7 cellular contexts compared by ENCODE assay signal in the genomic region with DNA sequence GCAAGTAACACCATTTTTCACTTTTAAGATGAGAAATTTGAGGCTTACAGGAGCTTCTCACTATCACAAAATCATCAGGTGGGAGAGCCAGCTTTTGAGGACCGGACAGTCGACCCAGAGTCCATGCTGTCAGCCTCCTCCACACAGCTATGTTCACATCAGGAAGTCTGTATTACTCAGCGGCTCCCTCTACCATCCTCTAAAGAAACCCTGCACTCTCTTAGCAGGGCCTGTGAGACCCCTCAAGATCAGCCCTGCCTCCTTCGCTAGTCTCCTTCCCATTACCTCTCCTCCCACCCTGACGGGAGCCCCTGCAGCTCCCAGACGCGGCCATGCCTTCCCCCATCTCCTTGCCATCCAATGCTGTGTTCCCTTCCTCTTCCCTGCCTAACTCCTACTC. TPM values are rescaled to one million over a fixed set of nuclear protein-coding genes. Genes with fewer than 3 reads are reported as not detected.
DNase-seq lines count a peak whose midpoint lies in the region; ATAC-seq, FAIRE-seq and TF ChIP-seq lines count a peak whose summit lies in the region.
"Not testable (repeated sequence)": the region's sequence is repeated elsewhere in the genome, so short reads cannot be mapped to it uniquely, and the experiment has no call there.

No MANE protein-coding gene starts in this region.

- POLR2A ChIA-PET in A549 (lab: Yijun Ruan, JAX); IMR-90 (lab: Charles Lee; ENCODE audit: unreplicated experiment); endothelial cell of umbilical vein (lab: Charles Lee): not testable (repeated sequence)

- H4K8ac ChIP-seq in IMR-90 (ENCODE audit: low read depth in 2 of 2, low read length in 2 of 2): not testable (repeated sequence)
- peak overlapping the region; percentile 5 for H4K8ac ChIP-seq in mesenchymal stem cell (ENCODE audit: low read length)

- H4K91ac ChIP-seq in IMR-90 (ENCODE audit: insufficient read depth, low read depth, low read length); mesenchymal stem cell (ENCODE audit: low read length): not testable (repeated sequence)

- not testable (repeated sequence) for H3K36me3 ChIP-seq in IMR-90 (ENCODE audit: control insufficient read depth, insufficient read depth, low read length); astrocyte (ENCODE audit: insufficient read depth, low read length); endothelial cell of umbilical vein (ENCODE audit: control insufficient read depth in 2 of 2, extremely low read depth in 1 of 2, insufficient read depth in 2 of 2, low read length in 2 of 2); mesenchymal stem cell (ENCODE audit: control insufficient read depth in 1 of 2, insufficient read depth in 2 of 2, low read depth in 1 of 2, low read length in 2 of 2)

- not testable (repeated sequence) for H3K4me1 ChIP-seq in A549; astrocyte (ENCODE audit: insufficient read depth, low read length); endothelial cell of umbilical vein (ENCODE audit: control insufficient read depth, extremely low read depth, insufficient read depth, low read length); mesenchymal stem cell (ENCODE audit: control insufficient read depth, insufficient read depth, low read depth, low read length)
- peaks cover 10% of the 10 kb centered on the region for H3K4me1 ChIP-seq in IMR-90 (ENCODE audit: control insufficient read depth, insufficient read depth, low read length)

- peak overlapping the region in 1 of 2 experiments; percentile 15 for H2BK12ac ChIP-seq in mesenchymal stem cell (ENCODE audit: low read length in 2 of 2)

- H3K79me2 ChIP-seq in astrocyte (ENCODE audit: insufficient read depth, low read length); endothelial cell of umbilical vein (ENCODE audit: control insufficient read depth, insufficient read depth, low read length): not testable (repeated sequence)

- H3K4me3 Mint-ChIP-seq in astrocyte (ENCODE audit: unreplicated experiment): not testable (repeated sequence)

- not testable (repeated sequence) for H3K27me3 Mint-ChIP-seq in astrocyte (ENCODE audit: low read depth, unreplicated experiment)

- not testable (repeated sequence) for H3K4me2 ChIP-seq in A549; IMR-90 (ENCODE audit: low read depth, low read length); astrocyte (ENCODE audit: low read length); endothelial cell of umbilical vein (ENCODE audit: insufficient read depth, low read length); mesenchymal stem cell (ENCODE audit: low read length, poor library complexity, severe bottlenecking)

- in situ Hi-C loops in IMR-90 (cut with MboI; ENCODE audit: low sequenced_read_pairs): not testable (repeated sequence)

- not testable (repeated sequence) for TF ChIP-seq EP300 in A549 (IDR thresholded peaks at IDR 0.05)

- peak overlapping the region; percentile 4 for H3K27ac Mint-ChIP-seq in astrocyte (ENCODE audit: unreplicated experiment)

- not testable (repeated sequence) for H3K23ac ChIP-seq in IMR-90 (ENCODE audit: low read depth, low read length); mesenchymal stem cell (ENCODE audit: low read length in 2 of 2)

- ATAC-seq in A549: peak; percentile 41 to 65; a peak in 3 of 6 replicates
- ATAC-seq in IMR-90 (ENCODE audit: low read depth): not testable (repeated sequence)

- H3K14ac ChIP-seq in IMR-90 (replicated peaks; ENCODE audit: low read depth, low read length); mesenchymal stem cell (ENCODE audit: low read length in 2 of 2): not testable (repeated sequence)

- not testable (repeated sequence) for H3K27ac ChIP-seq in A549; IMR-90 (ENCODE audit: insufficient read depth, low read length); astrocyte (ENCODE audit: low read depth, low read length); endothelial cell of umbilical vein (ENCODE audit: insufficient read depth, low read depth, low read length); mesenchymal stem cell (ENCODE audit: low read length, poor library complexity, severe bottlenecking)

- WGBS in A549 (ENCODE audit: missing lambda C conversion rate): 61% methylated on average over 7 of the region's 7 CpGs
- WGBS in IMR-90 (ENCODE audit: extremely low coverage in 2 of 2, insufficient read length in 1 of 2), 2 experiments: 71% methylated on average over 1 of the region's 7 CpGs; no CpG with 5 or more reads in 1 of the 2 experiments
- 56% methylated on average over 7 of the region's 7 CpGs for WGBS in mesenchymal stem cell

- not testable (repeated sequence) for H3K79me1 ChIP-seq in IMR-90 (ENCODE audit: low read depth in 1 of 2, low read length in 2 of 2); mesenchymal stem cell (replicated peaks; ENCODE audit: low read length, poor library complexity, severe bottlenecking)

- not testable (repeated sequence) for H3K4me1 Mint-ChIP-seq in astrocyte (ENCODE audit: low read depth, unreplicated experiment)

- not testable (repeated sequence) for H3K9ac ChIP-seq in IMR-90 (ENCODE audit: low read depth, low read length); astrocyte (ENCODE audit: low read length); endothelial cell of umbilical vein (replicated peaks; ENCODE audit: extremely low read depth, insufficient read depth, low read length); mesenchymal stem cell (ENCODE audit: low read length)

- not testable (repeated sequence) for H3K56ac ChIP-seq in IMR-90 (ENCODE audit: extremely low read depth, insufficient read depth, low read length)

- H4K5ac ChIP-seq in IMR-90 (ENCODE audit: low read depth, low read length): not testable (repeated sequence)

- dilution Hi-C loops in IMR-90 (cut with HindIII; ENCODE audit: low sequenced_read_pairs, unreplicated experiment); endothelial cell of umbilical vein (cut with MboI; ENCODE audit: extremely low pct_ligation_motif_present, low sequenced_read_pairs): not testable (repeated sequence)

- TF ChIP-seq POLR2A in A549 (IDR thresholded peaks at IDR 0.05; ENCODE audit: low read length); IMR-90 (IDR thresholded peaks at IDR 0.05; ENCODE audit: low read depth, low read length); endothelial cell of umbilical vein (IDR thresholded peaks at IDR 0.05; ENCODE audit: low read depth, low read length): not testable (repeated sequence)

- not testable (repeated sequence) for TF ChIP-seq CTCF in A549 (IDR thresholded peaks at IDR 0.05); IMR-90 (conservative IDR thresholded peaks at IDR 0.05; ENCODE audit: low read depth, low read length); astrocyte (IDR thresholded peaks at IDR 0.05; ENCODE audit: insufficient read depth, low read depth, low read length); endothelial cell of umbilical vein (IDR thresholded peaks at IDR 0.05; ENCODE audit: extremely low read depth in 1 of 2, insufficient read depth in 1 of 2, low read depth in 1 of 2, low read length in 2 of 2)

- H3K4me3 ChIP-seq in A549; IMR-90 (ENCODE audit: insufficient read depth, low read depth, low read length); astrocyte (ENCODE audit: insufficient read depth, low read depth, low read length); endothelial cell of umbilical vein (replicated peaks in 1 of 3; ENCODE audit: insufficient read depth in 1 of 3, low read depth in 1 of 3, low read length in 3 of 3); mesenchymal stem cell (ENCODE audit: insufficient read depth in 1 of 2, low read depth in 1 of 2, low read length in 2 of 2): not testable (repeated sequence)

- intact Hi-C loops in IMR-90 (cut with micrococcal nuclease) (loop anchor here (5.0 kb wide), 1 partner anchor 200 kb away; no protein-coding TSS in a partner anchor), endothelial cell of umbilical vein (cut with micrococcal nuclease) (loop anchor here (10.0 kb wide), 1 partner anchor 748 kb away; the partner anchor contains the start of gene INTS6)

- H3K36me3 Mint-ChIP-seq in astrocyte (ENCODE audit: low read depth, unreplicated experiment): not testable (repeated sequence)

- not testable (repeated sequence) for H2BK5ac ChIP-seq in IMR-90 (ENCODE audit: low read depth, low read length, poor library complexity, severe bottlenecking); mesenchymal stem cell (ENCODE audit: low read depth, low read length, poor library complexity, severe bottlenecking)

- BruUV-seq in IMR-90 (replicated peaks; lab: Mats Ljungman, UMichigan); endothelial cell of umbilical vein (replicated peaks; lab: Mats Ljungman, UMichigan): not testable (repeated sequence)

- CTCF ChIA-PET in A549 (lab: Yijun Ruan, JAX): interaction anchor here (1.1 to 4.5 kb wide), 5 partner anchors 44 to 390 kb away, joined by 3 to 20 read pairs (median 4); partner anchors contain the start of gene CCDC70
- CTCF ChIA-PET in IMR-90 (lab: Yijun Ruan, JAX): not testable (repeated sequence)
- CTCF ChIA-PET in endothelial cell of umbilical vein (lab: Charles Lee): interaction anchor here (1.2 to 1.6 kb wide), 3 partner anchors 33 to 306 kb away, joined by 3 to 9 read pairs (median 5); no protein-coding TSS in a partner anchor

- 0 out of 2 replicates have a peak overlapping the region, but pooled peaks have one; percentile 9 for H3K4ac ChIP-seq in IMR-90 (ENCODE audit: low read depth, low read length)
- H3K4ac ChIP-seq in mesenchymal stem cell (ENCODE audit: low read depth in 1 of 2, low read length in 2 of 2): not testable (repeated sequence)

- not testable (repeated sequence) for H2BK20ac ChIP-seq in IMR-90 (ENCODE audit: low read depth, low read length)

- H2AFZ ChIP-seq in IMR-90 (replicated peaks; ENCODE audit: low read length, poor library complexity); astrocyte (ENCODE audit: low read depth, low read length); endothelial cell of umbilical vein (ENCODE audit: low read depth, low read length); mesenchymal stem cell (ENCODE audit: low read depth, low read length): not testable (repeated sequence)

- not testable (repeated sequence) for FAIRE-seq in A549 (lab: Jason Lieb, UNC); astrocyte (lab: Jason Lieb, UNC)
- peak; percentile 82 for FAIRE-seq in endothelial cell of umbilical vein (lab: Jason Lieb, UNC)

- not testable (repeated sequence) for DNase-seq in A549 (ENCODE audit: low read depth in 1 of 2, low spot score in 1 of 2); IMR-90; astrocyte (ENCODE audit: low read depth); endothelial cell of umbilical vein (ENCODE audit: low read depth, low spot score); mesenchymal stem cell
- DNase-seq in NCI-H82 (lab: John Stamatoyannopoulos, UW) (peak; percentile 46), SKM-1 treated with dmso at 0.1 percent for 144 hours (lab: John Stamatoyannopoulos, UW; ENCODE audit: unreplicated experiment) (peak; percentile 1)

- H2AK9ac ChIP-seq in IMR-90 (replicated peaks; ENCODE audit: low read depth, low read length, poor library complexity): not testable (repeated sequence)

- peak overlapping the region; percentile 23; the same call in 1 of the 2 replicates for H2BK120ac ChIP-seq in IMR-90 (ENCODE audit: low read depth, low read length)
- not testable (repeated sequence) for H2BK120ac ChIP-seq in mesenchymal stem cell (ENCODE audit: low read depth, low read length)

- not testable (repeated sequence) for H3K9me3 Mint-ChIP-seq in astrocyte (ENCODE audit: unreplicated experiment)

- H3K9me3 ChIP-seq in A549; IMR-90 (ENCODE audit: control insufficient read depth, insufficient read depth, low read length); astrocyte (ENCODE audit: insufficient read depth, low read depth, low read length); endothelial cell of umbilical vein (replicated peaks; ENCODE audit: control insufficient read depth, insufficient read depth, low read length); mesenchymal stem cell (ENCODE audit: control insufficient read depth, low read length): not testable (repeated sequence)

- H3K18ac ChIP-seq in IMR-90 (ENCODE audit: low read depth, low read length); mesenchymal stem cell (ENCODE audit: low read depth in 1 of 2, low read length in 2 of 2): not testable (repeated sequence)

- H3K27me3 ChIP-seq in IMR-90 (ENCODE audit: control insufficient read depth, insufficient read depth, low read length); astrocyte (ENCODE audit: insufficient read depth, low read length); endothelial cell of umbilical vein (ENCODE audit: control insufficient read depth in 2 of 2, insufficient read depth in 2 of 2, low read length in 2 of 2); mesenchymal stem cell (ENCODE audit: control insufficient read depth in 1 of 2, insufficient read depth in 1 of 2, low read length in 2 of 2): not testable (repeated sequence)

- H3K9me1 ChIP-seq in IMR-90 (ENCODE audit: insufficient read depth, low read length); endothelial cell of umbilical vein (replicated peaks; ENCODE audit: control insufficient read depth, extremely low read depth, insufficient read depth, low read length): not testable (repeated sequence)

- TF ChIP-seq RAD21 in A549 (conservative IDR thresholded peaks at IDR 0.05 in 1 of 2, IDR thresholded peaks at IDR 0.05 in 1 of 2); IMR-90 (IDR thresholded peaks at IDR 0.05; ENCODE audit: low read length): not testable (repeated sequence)

- not testable (repeated sequence) for H2BK15ac ChIP-seq in IMR-90 (ENCODE audit: low read depth, low read length); mesenchymal stem cell (ENCODE audit: low read depth, poor library complexity, severe bottlenecking)

- H4K20me1 ChIP-seq in IMR-90 (ENCODE audit: insufficient read depth, low read length); astrocyte (ENCODE audit: insufficient read depth, low read length); endothelial cell of umbilical vein (replicated peaks; ENCODE audit: control insufficient read depth, extremely low read depth, insufficient read depth, low read length): not testable (repeated sequence)

- not testable (repeated sequence) for H2AK5ac ChIP-seq in IMR-90 (ENCODE audit: low read depth, low read length); mesenchymal stem cell (ENCODE audit: low read length, severe bottlenecking)

RNA-seq across cellular contexts. Expression of gene NEK3, which starts 43.1 kb away (rescaled TPM):
- polyA plus RNA-seq in A549 (2011; rRNA removed): 16.9 and 19.3 TPM in 2 replicates
- 4.3 and 5.9 TPM in 2 replicates for polyA plus RNA-seq in A549 (2012; cell fraction: cytosol; rRNA removed)
- 3.1 and 8.9 TPM in 2 replicates for polyA plus RNA-seq in A549 (2012; cell fraction: nucleus; rRNA removed)
- 6.5 to 9.3 TPM (median 6.6 TPM) in 3 replicates for polyA plus RNA-seq in A549 (2017; fragmentation: RNase III; extraction: RNeasy Plus Mini Kit Qiagen cat#74134 plus additional on column Dnase treatment)
- 5.3 and 6.8 TPM in 2 replicates for polyA minus RNA-seq in A549 (2011; rRNA and poly(A)+ RNA removed)
- total RNA-seq in IMR-90 (2012; rRNA removed): 3.6 and 6.9 TPM in 2 replicates
- 7.5 and 9.2 TPM in 2 replicates for polyA plus RNA-seq in IMR-90 (2012; rRNA removed)
- 1.1 and 3.0 TPM in 2 replicates for polyA plus RNA-seq in IMR-90 (2012; cell fraction: cytosol; rRNA removed)
- polyA plus RNA-seq in IMR-90 (2012; cell fraction: nucleus; rRNA removed; ENCODE audit: low replicate concordance): 2.5 and 29.4 TPM in 2 replicates
- total RNA-seq in astrocyte: 13.9 and 15.3 TPM in 2 replicates
- total RNA-seq in endothelial cell of umbilical vein: 13.8 and 23.5 TPM in 2 replicates
- 8.3 and 10.3 TPM in 2 replicates for polyA plus RNA-seq in endothelial cell of umbilical vein
- 7.7 and 10.4 TPM in 2 replicates for polyA plus RNA-seq in endothelial cell of umbilical vein (2011; cell fraction: cytosol; rRNA removed)
- polyA plus RNA-seq in endothelial cell of umbilical vein (2011; cell fraction: nucleus; rRNA removed): 39.0 and 44.9 TPM in 2 replicates
- polyA plus RNA-seq in endothelial cell of umbilical vein (2012): 14.8 and 17.8 TPM in 2 replicates
- 5.5 and 9.4 TPM in 2 replicates for polyA minus RNA-seq in endothelial cell of umbilical vein
- 3.7 TPM for polyA minus RNA-seq in endothelial cell of umbilical vein (2011; cell fraction: cytosol; rRNA and poly(A)+ RNA removed)
- polyA minus RNA-seq in endothelial cell of umbilical vein (2011; cell fraction: nucleus; rRNA and poly(A)+ RNA removed): 7.9 and 9.1 TPM in 2 replicates
- polyA plus RNA-seq in mesenchymal stem cell (2013, experiment 1 of 2): 14.3 TPM
- 12.9 TPM for polyA plus RNA-seq in mesenchymal stem cell (2013, experiment 2 of 2)
